Comparison of ENCODE assay signal across 8 cellular contexts in genomic region chr1:83998205-83998598, GRCh38. TPM values are rescaled to one million over a fixed set of nuclear protein-coding genes. Genes with fewer than 3 reads are reported as not detected.
DNase-seq lines count a peak whose midpoint lies in the region; ATAC-seq and TF ChIP-seq lines count a peak whose summit lies in the region.

No MANE protein-coding gene starts in this region.

- H3K4me1 ChIP-seq in spleen = peaks cover 0 to 19% (median 14%) of the 10 kb centered on the region in 6 donors

- no peaks in the 10 kb centered on the region for H3K36me3 ChIP-seq in spleen

- ATAC-seq in GM19328 (IDR thresholded peaks at IDR 0.05; ENCODE audit: unreplicated experiment) (no peak), GM18519 (IDR thresholded peaks at IDR 0.05; ENCODE audit: low FRiP score, unreplicated experiment) (no peak)

- intact Hi-C loops in spleen (cut with DNase I; ENCODE audit: low total_unique reads) = no loop called here

- peak overlapping the region; percentile 83 for H3K27ac ChIP-seq in VCaP
- no peak overlapping the region for H3K27ac ChIP-seq in spleen

- TF ChIP-seq POLR2A in spleen (IDR thresholded peaks at IDR 0.05) = no peak

- H3K4me3 ChIP-seq in spleen = peak overlapping the region; percentile 62 to 86 (median 69)

- H3K4me3 Mint-ChIP-seq in T-helper 1 cell treated with Interleukin-12 subunit alpha and Interleukin-12 subunit beta and Interleukin-4 antibody, amounts not matched to agents 30 μg/mL and 1 μg/mL, for 36 hours = peak overlapping the region; percentile 83

- TF ChIP-seq CTCF in VCaP (conservative IDR thresholded peaks at IDR 0.05) = no peak
- no peak for TF ChIP-seq CTCF in spleen (IDR thresholded peaks at IDR 0.05 in 8 of 11, conservative IDR thresholded peaks at IDR 0.05 in 3 of 11)

- no peaks in the 10 kb centered on the region for H3K36me3 Mint-ChIP-seq in T-helper 1 cell treated with Interleukin-12 subunit alpha and Interleukin-12 subunit beta and Interleukin-4 antibody, amounts not matched to agents 30 μg/mL and 1 μg/mL, for 36 hours (ENCODE audit: low read depth)

- H3K27ac Mint-ChIP-seq in T-helper 1 cell treated with Interleukin-12 subunit alpha and Interleukin-12 subunit beta and Interleukin-4 antibody, amounts not matched to agents 30 μg/mL and 1 μg/mL, for 36 hours = peak overlapping the region; percentile 78

- WGBS in spleen, 5 donors = 23 to 31% (median 27%) methylated on average over 12 of the region's 12 CpGs

- H3K4me1 Mint-ChIP-seq in T-helper 1 cell treated with Interleukin-12 subunit alpha and Interleukin-12 subunit beta and Interleukin-4 antibody, amounts not matched to agents 30 μg/mL and 1 μg/mL, for 36 hours (ENCODE audit: low read depth) = peaks cover 16% of the 10 kb centered on the region

- H3K27me3 ChIP-seq in spleen (replicated peaks in 1 of 7) = peaks cover 0 to 63% (median 18%) of the 10 kb centered on the region in 7 donors

- H3K9me3 ChIP-seq in spleen = no peaks in the 10 kb centered on the region

- no peaks in the 10 kb centered on the region for H3K9me3 Mint-ChIP-seq in T-helper 1 cell treated with Interleukin-12 subunit alpha and Interleukin-12 subunit beta and Interleukin-4 antibody, amounts not matched to agents 30 μg/mL and 1 μg/mL, for 36 hours

- H3K27me3 Mint-ChIP-seq in T-helper 1 cell treated with Interleukin-12 subunit alpha and Interleukin-12 subunit beta and Interleukin-4 antibody, amounts not matched to agents 30 μg/mL and 1 μg/mL, for 36 hours (ENCODE audit: low read depth) = peaks cover 77% of the 10 kb centered on the region

- DNase-seq in T-helper 1 cell (no peak), hepatic stellate cell (ENCODE audit: low spot score) (peak; percentile 4), spleen (no peak), SKM-1 (lab: John Stamatoyannopoulos, UW; ENCODE audit: unreplicated experiment) (no peak)

RNA-seq across cellular contexts. Expression of gene TTLL7, which starts 0.7 kb away (rescaled TPM):
- 1 to 10 TPM; 1.2 to 4.8 (median 3.5) TPM for total RNA-seq in spleen
- polyA plus RNA-seq in spleen = 1 to 10 TPM in 2 of 3 donors, under 1 TPM in 1; 0.59 to 1.2 (median 1.2) TPM
